In the genomic region with DNA sequence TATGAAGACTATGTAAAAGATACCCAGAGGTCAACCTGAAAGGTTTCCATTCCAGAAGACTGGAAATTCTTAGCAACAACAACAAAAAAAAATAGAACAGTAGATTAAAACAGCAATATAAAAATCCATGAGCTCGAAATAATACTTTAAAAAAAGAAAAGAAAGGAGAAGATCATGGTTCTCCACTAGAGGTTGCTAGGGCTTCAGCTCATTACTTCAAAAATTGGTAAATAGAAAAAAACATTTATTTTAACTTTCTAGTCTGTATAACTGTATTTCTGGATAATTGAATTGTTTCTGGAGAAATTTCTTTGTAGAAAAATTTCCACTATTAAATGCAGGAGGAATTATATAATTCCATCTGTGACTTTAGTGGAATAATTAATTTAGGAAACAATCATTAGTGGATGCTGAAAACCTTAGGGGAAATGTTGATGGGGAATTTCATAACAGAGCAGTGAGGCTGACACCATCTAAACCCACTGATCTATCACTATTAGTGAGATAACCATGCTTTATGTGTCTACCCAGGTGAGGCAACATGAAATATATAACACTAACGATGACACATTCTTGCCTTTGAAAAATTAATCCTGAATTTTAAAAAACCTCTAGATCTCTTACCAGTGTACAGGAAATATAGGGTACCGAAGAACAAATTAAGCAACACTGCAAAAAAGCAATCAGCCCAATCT, we compare ENCODE assay signal across 10 cellular contexts.
DNase-seq lines count a peak whose midpoint lies in the region; ATAC-seq, FAIRE-seq and TF ChIP-seq lines count a peak whose summit lies in the region.
"Had no signal": no experiment of that assay in that cellular context is flagged by ENCODE, and none has a peak within 500 bp of the region (broad histone marks: within the 10 kb centered on the region; RNA-seq: fewer than 3 reads in every experiment).

No MANE protein-coding gene starts in this region.

- no peaks in the 10 kb centered on the region for H3K79me2 ChIP-seq in H9 (ENCODE audit: insufficient read depth, low read length)

- DNase-seq in AG08395 (ENCODE audit: low spot score) (peak; percentile 21), H9 (no peak), immature natural killer cell (peak; percentile 20 to 35 (median 31)), ascending aorta (ENCODE audit: low spot score in 2 of 2) (no peak), urothelium cell line (ENCODE audit: low spot score) (no peak), ureter (ENCODE audit: low spot score) (no peak)
- no peak for DNase-seq in activated naive CD8-positive, alpha-beta T cell treated with anti-CD3 and anti-CD28 coated beads, Interleukin-2, amount 10 ng/mL, durations not matched to agents 7 days and 5 days
- DNase-seq: NCI-H2171, WERI-Rb-1 had no signal

- FAIRE-seq in urothelium cell line (lab: Jason Lieb, UNC), result no peak

- H3K4me2 ChIP-seq in H9 (ENCODE audit: insufficient read depth, insufficient read length, low read length), result no peak overlapping the region

- no peak overlapping the region for H4K8ac ChIP-seq in H9 (replicated peaks; ENCODE audit: insufficient read length, low read depth, low read length)

- no peak overlapping the region for H2BK15ac ChIP-seq in H9 (ENCODE audit: low read depth, low read length)

- TF ChIP-seq CTCF in H9 (conservative IDR thresholded peaks at IDR 0.05) (peak; percentile 52; the same call in 2 of the 3 replicates), ascending aorta (IDR thresholded peaks at IDR 0.05) (peak in 1 of 3 experiments; percentile 24)

- no peak overlapping the region for H2BK20ac ChIP-seq in H9 (ENCODE audit: low read depth, low read length, poor library complexity, severe bottlenecking)

- no peak overlapping the region for H3K14ac ChIP-seq in H9 (ENCODE audit: insufficient read depth, low read length)

- no peaks in the 10 kb centered on the region for H3K4me1 ChIP-seq in H9 (ENCODE audit: insufficient read depth, low read length)
- H3K4me1 ChIP-seq in ascending aorta, result no peaks in the 10 kb centered on the region

- H2AFZ ChIP-seq in H9 (ENCODE audit: low read length), result no peak overlapping the region

- H3K23me2 ChIP-seq in H9 (ENCODE audit: insufficient read length, low read depth, low read length, poor library complexity, severe bottlenecking), result no peaks in the 10 kb centered on the region

- ATAC-seq in activated naive CD8-positive, alpha-beta T cell treated with anti-CD3 and anti-CD28 coated beads, Interleukin-2, amount 10 ng/mL, durations not matched to agents 7 days and 5 days (ENCODE audit: low read depth), result no peak
- ATAC-seq in HG03432 (IDR thresholded peaks at IDR 0.05; ENCODE audit: unreplicated experiment), result no peak

- H3K79me1 ChIP-seq in H9 (ENCODE audit: insufficient read depth, low read depth, low read length, poor library complexity, severe bottlenecking), result no peaks in the 10 kb centered on the region

- no peak overlapping the region for H3K56ac ChIP-seq in H9 (ENCODE audit: insufficient read length, low read depth, low read length)

- no peak overlapping the region for H2AK5ac ChIP-seq in H9 (ENCODE audit: insufficient read length, low read length)

- no peak overlapping the region for H2BK5ac ChIP-seq in H9 (ENCODE audit: insufficient read length, low read length)

- H3K36me3 Mint-ChIP-seq in H9 (ENCODE audit: insufficient read depth in 1 of 3, low read depth in 3 of 3), result peaks cover 10 to 22% (median 14%) of the 10 kb centered on the region in 3 experiments
- peaks cover 21% of the 10 kb centered on the region for H3K36me3 Mint-ChIP-seq in activated naive CD8-positive, alpha-beta T cell treated with anti-CD3 and anti-CD28 coated beads, Interleukin-2, amount 10 ng/mL, durations not matched to agents 7 days and 5 days
- H3K36me3 Mint-ChIP-seq in immature natural killer cell, result peaks cover 14 to 16% (median 15%) of the 10 kb centered on the region in 3 donors

- WGBS in H9 (ENCODE audit: extremely low coverage, insufficient read length, low lambda C conversion rate), result no CpG with 5 or more reads among the region's 3 CpGs

- H3K27ac Mint-ChIP-seq in H9 (no peak overlapping the region), immature natural killer cell (peak overlapping the region in 3 of 6 donors; percentile 15 to 70 (median 37))
- H3K27ac Mint-ChIP-seq in activated naive CD8-positive, alpha-beta T cell treated with anti-CD3 and anti-CD28 coated beads, Interleukin-2, amount 10 ng/mL, durations not matched to agents 7 days and 5 days, result no peak overlapping the region

- POLR2A ChIA-PET in activated naive CD8-positive, alpha-beta T cell treated with anti-CD3 and anti-CD28 coated beads, Interleukin-2, amount 10 ng/mL, durations not matched to agents 7 days and 5 days (lab: Charles Lee), result interaction anchor here (0.7 to 1.2 kb wide), 2 partner anchors 15 to 398 kb away, joined by 3 to 8 read pairs; no protein-coding TSS in a partner anchor

- no peak overlapping the region for H4K91ac ChIP-seq in H9 (ENCODE audit: insufficient read length, low read depth, low read length)

- no peaks in the 10 kb centered on the region for H4K20me1 ChIP-seq in H9 (ENCODE audit: control insufficient read depth, insufficient read depth, insufficient read length)

- H3K4ac ChIP-seq in H9 (ENCODE audit: low read depth, low read length), result no peak overlapping the region

- H3K36me3 ChIP-seq in ascending aorta, result no peaks in the 10 kb centered on the region
- H3K36me3 ChIP-seq: WERI-Rb-1 had no signal

- H3K27me3 Mint-ChIP-seq in H9 (ENCODE audit: low read depth) (peaks cover 7% of the 10 kb centered on the region), immature natural killer cell (ENCODE audit: low read depth in 3 of 3) (peaks cover 0 to 3% (median 1%) of the 10 kb centered on the region in 3 donors)
- H3K27me3 Mint-ChIP-seq in activated naive CD8-positive, alpha-beta T cell treated with anti-CD3 and anti-CD28 coated beads, Interleukin-2, amount 10 ng/mL, durations not matched to agents 7 days and 5 days, result no peaks in the 10 kb centered on the region

- H3K4me1 Mint-ChIP-seq in H9 (no peaks in the 10 kb centered on the region), immature natural killer cell (peaks cover 19 to 27% of the 10 kb centered on the region in 2 donors)
- H3K4me1 Mint-ChIP-seq in activated naive CD8-positive, alpha-beta T cell treated with anti-CD3 and anti-CD28 coated beads, Interleukin-2, amount 10 ng/mL, durations not matched to agents 7 days and 5 days, result peaks cover 30% of the 10 kb centered on the region

- peaks cover 29 to 35% of the 10 kb centered on the region in 2 experiments for H3K9me3 Mint-ChIP-seq in H9
- H3K9me3 Mint-ChIP-seq in activated naive CD8-positive, alpha-beta T cell treated with anti-CD3 and anti-CD28 coated beads, Interleukin-2, amount 10 ng/mL, durations not matched to agents 7 days and 5 days, result peaks cover 18% of the 10 kb centered on the region
- H3K9me3 Mint-ChIP-seq in immature natural killer cell, result peaks cover 14 to 21% (median 16%) of the 10 kb centered on the region in 6 donors

- no peak overlapping the region for H3K18ac ChIP-seq in H9 (ENCODE audit: insufficient read length, low read depth, low read length)

- no peak overlapping the region for H2BK12ac ChIP-seq in H9 (ENCODE audit: insufficient read length, low read depth, low read length)

- intact Hi-C loops in ascending aorta (cut with DNase I), result no loop called here

- no peak overlapping the region for H3K4me3 Mint-ChIP-seq in H9
- peak overlapping the region; percentile 17 for H3K4me3 Mint-ChIP-seq in activated naive CD8-positive, alpha-beta T cell treated with anti-CD3 and anti-CD28 coated beads, Interleukin-2, amount 10 ng/mL, durations not matched to agents 7 days and 5 days
- H3K4me3 Mint-ChIP-seq in immature natural killer cell, result peak overlapping the region in 1 of 5 donors; percentile 2

- H3K27ac ChIP-seq in H9 (ENCODE audit: insufficient read length, low read depth, low read length) (no peak overlapping the region), ascending aorta (no peak overlapping the region)
- H3K27ac ChIP-seq: WERI-Rb-1 had no signal

- no peaks in the 10 kb centered on the region for H3K27me3 ChIP-seq in H9 (ENCODE audit: insufficient read depth, low read length)
- no peaks in the 10 kb centered on the region for H3K27me3 ChIP-seq in ascending aorta

- no peak overlapping the region for H3K4me3 ChIP-seq in ascending aorta

- H3K9me3 ChIP-seq in H9 (ENCODE audit: control insufficient read depth, low read depth, low read length), result no peaks in the 10 kb centered on the region
- H3K9me3 ChIP-seq in ascending aorta, result peaks cover 0 to 6% of the 10 kb centered on the region in 2 donors

- no peak overlapping the region for H4K5ac ChIP-seq in H9 (ENCODE audit: insufficient read length, low read depth, low read length)

- no peak overlapping the region for H3T11ph ChIP-seq in H9 (ENCODE audit: low read length)

- no peak overlapping the region for H3K23ac ChIP-seq in H9 (ENCODE audit: insufficient read length, low read depth, low read length)

- H2BK120ac ChIP-seq in H9 (ENCODE audit: low read depth, low read length, poor library complexity, severe bottlenecking), result no peak overlapping the region

- H3K9ac ChIP-seq in H9 (ENCODE audit: extremely low read depth, insufficient read length, low read length), result no peak overlapping the region

Comparison
In these comparisons a context has a peak if more than half of its experiments do, and no peak if none do; other contexts are left out.
1. DNase-seq: peak in AG08395 (single experiment) and immature natural killer cell (3 of 3); none in H9 (single experiment), activated naive CD8-positive, alpha-beta T cell treated with anti-CD3 and anti-CD28 coated beads, Interleukin-2, amount 10 ng/mL, durations not matched to agents 7 days and 5 days (single experiment), ascending aorta (0 of 2), urothelium cell line (single experiment) and ureter (single experiment).